In genomic region chr4:118287691-118288090, GRCh38 we compare ENCODE assay signal across 15 cellular contexts.
DNase-seq lines count a peak whose midpoint lies in the region; ATAC-seq, FAIRE-seq and TF ChIP-seq lines count a peak whose summit lies in the region.
"Had no signal": no experiment of that assay in that cellular context is flagged by ENCODE, and none has a peak within 500 bp of the region (broad histone marks: within the 10 kb centered on the region; RNA-seq: fewer than 3 reads in every experiment).

No MANE protein-coding gene starts in this region.

- no peaks in the 10 kb centered on the region for H4K20me1 ChIP-seq in mammary epithelial cell (ENCODE audit: insufficient read depth, low read length)

- H3K27ac ChIP-seq in mammary epithelial cell (ENCODE audit: insufficient read depth, low read depth, low read length) = peak overlapping the region; percentile 90
- no peak overlapping the region for H3K27ac ChIP-seq in pancreas
- H3K27ac ChIP-seq in naive thymus-derived CD4-positive, alpha-beta T cell (ENCODE audit: low read depth, low read length) = no peak overlapping the region

- H3K9me3 ChIP-seq in mammary epithelial cell (replicated peaks; ENCODE audit: insufficient read depth, low read length) = no peaks in the 10 kb centered on the region
- H3K9me3 ChIP-seq in pancreas = no peaks in the 10 kb centered on the region
- no peaks in the 10 kb centered on the region for H3K9me3 ChIP-seq in naive thymus-derived CD4-positive, alpha-beta T cell (ENCODE audit: control insufficient read depth in 2 of 3, low read length in 3 of 3)
- H3K9me3 ChIP-seq: BE2C had no signal

- dilution Hi-C loops in mammary epithelial cell (cut with HindIII; ENCODE audit: low sequenced_read_pairs) = no loop called here

- H3K36me3 Mint-ChIP-seq in HFFc6 (ENCODE audit: low read depth) = peaks cover 26% of the 10 kb centered on the region
- H3K36me3 Mint-ChIP-seq in naive thymus-derived CD4-positive, alpha-beta T cell = peaks cover 0 to 17% (median 2%) of the 10 kb centered on the region in 5 donors

- H3K4me3 Mint-ChIP-seq in HFFc6 = peak overlapping the region; percentile 38; the same call in 1 of the 2 replicates
- no peak overlapping the region for H3K4me3 Mint-ChIP-seq in naive thymus-derived CD4-positive, alpha-beta T cell
- H3K4me3 Mint-ChIP-seq: CD4-positive, alpha-beta memory T cell had no signal

- DNase-seq in HFFc6 = no peak
- DNase-seq in mammary epithelial cell = peak; percentile 50
- peak; percentile 32 for DNase-seq in fibroblast of the aortic adventitia (ENCODE audit: low read depth)
- no peak for DNase-seq in pancreas
- no peak for DNase-seq in RKO (ENCODE audit: low spot score)
- no peak for DNase-seq in stimulated activated CD4-positive, alpha-beta T cell treated with anti-CD3 and anti-CD28 coated beads, Interleukin-4, amount 100 ng/mL, for 4 hours
- DNase-seq in naive thymus-derived CD4-positive, alpha-beta T cell = no peak
- no peak for DNase-seq in dermis blood vessel endothelial cell
- DNase-seq: BE2C; CD4-positive, alpha-beta memory T cell; Karpas-422; NCI-H2029; NCI-H2171 treated with DMSO at 0.1 percent for 48 hours; SIG-M5 had no signal

- peak overlapping the region; percentile 71 for H3K27ac Mint-ChIP-seq in HFFc6
- H3K27ac Mint-ChIP-seq in naive thymus-derived CD4-positive, alpha-beta T cell = no peak overlapping the region
- H3K27ac Mint-ChIP-seq: CD4-positive, alpha-beta memory T cell had no signal

- H3K4me3 ChIP-seq in mammary epithelial cell (replicated peaks in 1 of 3; ENCODE audit: insufficient read depth in 1 of 3, low read depth in 2 of 3, low read length in 3 of 3) (no peak overlapping the region), fibroblast of the aortic adventitia (ENCODE audit: low read depth, low read length) (no peak overlapping the region), pancreas (no peak overlapping the region)
- H3K4me3 ChIP-seq in naive thymus-derived CD4-positive, alpha-beta T cell (ENCODE audit: low read length) = no peak overlapping the region

- H3K4me1 Mint-ChIP-seq in HFFc6 (ENCODE audit: low read depth) = peaks cover 90% of the 10 kb centered on the region
- H3K4me1 Mint-ChIP-seq in naive thymus-derived CD4-positive, alpha-beta T cell = peaks cover 1 to 19% (median 11%) of the 10 kb centered on the region in 7 donors

- peaks cover 33% of the 10 kb centered on the region for H3K4me1 ChIP-seq in mammary epithelial cell (ENCODE audit: insufficient read depth, low read length)
- H3K4me1 ChIP-seq in pancreas = peaks cover 0 to 2% (median under 1%) of the 10 kb centered on the region in 3 donors
- no peaks in the 10 kb centered on the region for H3K4me1 ChIP-seq in naive thymus-derived CD4-positive, alpha-beta T cell (ENCODE audit: control insufficient read depth in 2 of 2, insufficient read depth in 2 of 2, low read length in 2 of 2)
- H3K4me1 ChIP-seq: BE2C had no signal

- POLR2A ChIA-PET in naive thymus-derived CD4-positive, alpha-beta T cell (lab: Charles Lee) = no interaction called here

- peaks cover 2% of the 10 kb centered on the region for H3K36me3 ChIP-seq in mammary epithelial cell (ENCODE audit: insufficient read depth, low read length)
- no peaks in the 10 kb centered on the region for H3K36me3 ChIP-seq in pancreas
- H3K36me3 ChIP-seq in naive thymus-derived CD4-positive, alpha-beta T cell (ENCODE audit: control insufficient read depth in 2 of 3, insufficient read depth in 3 of 3, low read length in 3 of 3) = peaks cover 0 to 5% (median 0%) of the 10 kb centered on the region in 3 experiments

- ATAC-seq in pancreas = no peak
- ATAC-seq in naive thymus-derived CD4-positive, alpha-beta T cell = no peak

- CTCF ChIA-PET in mammary epithelial cell (lab: Charles Lee; ENCODE audit: low non-redundant PET) = no interaction called here
- CTCF ChIA-PET in naive thymus-derived CD4-positive, alpha-beta T cell (lab: Charles Lee) = no interaction called here

- intact Hi-C loops in mammary epithelial cell (cut with micrococcal nuclease) (no loop called here), pancreas (cut with DNase I) (loop anchor here in 2 of 3 donors (10.0 kb wide), 1 partner anchor 57 kb away; no protein-coding TSS in a partner anchor)
- intact Hi-C loops in naive thymus-derived CD4-positive, alpha-beta T cell (cut with micrococcal nuclease) = no loop called here

- H3K27me3 Mint-ChIP-seq in HFFc6 (ENCODE audit: insufficient read depth) = peaks cover 2% of the 10 kb centered on the region
- H3K27me3 Mint-ChIP-seq in naive thymus-derived CD4-positive, alpha-beta T cell = peaks cover 0 to 11% (median 0%) of the 10 kb centered on the region in 5 donors

- no peaks in the 10 kb centered on the region for H3K27me3 ChIP-seq in mammary epithelial cell (ENCODE audit: insufficient read depth, low read length)
- no peaks in the 10 kb centered on the region for H3K27me3 ChIP-seq in pancreas
- no peaks in the 10 kb centered on the region for H3K27me3 ChIP-seq in naive thymus-derived CD4-positive, alpha-beta T cell (ENCODE audit: control insufficient read depth in 2 of 2, insufficient read depth in 2 of 2, low read length in 2 of 2)
- H3K27me3 ChIP-seq: BE2C had no signal

- no TSS peak for BruUV-seq in mammary epithelial cell (replicated peaks; lab: Mats Ljungman, UMichigan)

- no peaks in the 10 kb centered on the region for H3K9me3 Mint-ChIP-seq in HFFc6
- no peaks in the 10 kb centered on the region for H3K9me3 Mint-ChIP-seq in naive thymus-derived CD4-positive, alpha-beta T cell
- H3K9me3 Mint-ChIP-seq: CD4-positive, alpha-beta memory T cell had no signal

- no peak overlapping the region for H3K4me2 ChIP-seq in mammary epithelial cell (ENCODE audit: insufficient read depth, low read depth, low read length)

- no peak overlapping the region for H3K9ac ChIP-seq in mammary epithelial cell (ENCODE audit: insufficient read depth, low read length)

- FAIRE-seq in pancreas (lab: Jason Lieb, UNC) = peak; percentile 13
- FAIRE-seq: RCC 7860 had no signal

- no peak overlapping the region for H2AFZ ChIP-seq in mammary epithelial cell (ENCODE audit: low read depth, low read length)

- H3K79me2 ChIP-seq in mammary epithelial cell (ENCODE audit: insufficient read depth, low read length) = no peaks in the 10 kb centered on the region

- in situ Hi-C loops in mammary epithelial cell (cut with MboI; ENCODE audit: low sequenced_read_pairs in 2 of 2) = loop anchor here (5.0 to 25.0 kb wide), 3 partner anchors 57 to 225 kb away; no protein-coding TSS in a partner anchor

- TF ChIP-seq CTCF in HFFc6 (IDR thresholded peaks at IDR 0.05) = no peak
- TF ChIP-seq CTCF in mammary epithelial cell (conservative IDR thresholded peaks at IDR 0.05 in 1 of 2, IDR thresholded peaks at IDR 0.05 in 1 of 2; ENCODE audit: extremely low read depth in 1 of 2, insufficient read depth in 1 of 2, low read depth in 1 of 2, low read length in 2 of 2) = no peak
- no peak for TF ChIP-seq CTCF in fibroblast of the aortic adventitia (IDR thresholded peaks at IDR 0.05; ENCODE audit: insufficient read depth, low read length)
- no peak for TF ChIP-seq CTCF in pancreas (IDR thresholded peaks at IDR 0.05)

Comparison
In these comparisons a context has a peak if more than half of its experiments do, and no peak if none do; other contexts are left out.
1. DNase-seq: peak in mammary epithelial cell (single experiment) and fibroblast of the aortic adventitia (single experiment); none in HFFc6 (single experiment), pancreas (0 of 6), RKO (single experiment), stimulated activated CD4-positive, alpha-beta T cell treated with anti-CD3 and anti-CD28 coated beads, Interleukin-4, amount 100 ng/mL, for 4 hours (0 of 2), naive thymus-derived CD4-positive, alpha-beta T cell (0 of 9) and dermis blood vessel endothelial cell (single experiment).
2. intact Hi-C loops: an anchor here in pancreas (10.0 kb wide); none called in mammary epithelial cell and naive thymus-derived CD4-positive, alpha-beta T cell.